ENCODE assay signal across 8 cellular contexts in the genomic region with DNA sequence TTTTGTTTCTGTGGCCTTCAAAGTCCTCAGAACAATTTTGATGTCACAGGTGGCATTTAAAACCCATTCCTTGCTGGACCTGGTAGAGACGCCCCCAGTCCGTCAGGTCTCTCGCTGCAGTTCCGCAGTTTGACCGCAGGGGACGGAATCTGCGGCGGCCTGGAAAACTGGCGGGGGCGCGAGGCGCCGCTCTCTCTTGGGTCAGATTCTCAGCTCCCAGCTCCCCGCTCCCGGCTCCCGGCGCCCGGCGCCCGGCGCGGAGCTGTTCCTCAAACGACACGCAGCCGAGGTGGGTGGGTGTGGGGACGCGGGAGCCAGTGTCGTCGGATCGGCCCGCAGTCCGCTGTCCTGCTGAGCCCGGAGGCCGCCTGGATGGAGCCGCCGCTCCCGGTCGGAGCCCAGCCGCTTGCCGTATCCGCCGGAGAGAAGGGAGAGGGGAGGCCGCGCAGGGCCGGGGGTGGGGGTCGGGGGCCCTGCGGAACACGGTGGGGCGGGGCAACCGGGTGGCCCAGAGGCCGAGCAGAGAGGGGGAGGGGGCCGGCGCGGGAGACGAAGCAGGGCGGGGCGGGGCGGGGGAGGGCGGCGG. TPM values are rescaled to one million over a fixed set of nuclear protein-coding genes. Genes with fewer than 3 reads are reported as not detected.
DNase-seq lines count a peak whose midpoint lies in the region; ATAC-seq and TF ChIP-seq lines count a peak whose summit lies in the region.

TSS of gene OCRL (plus strand) at position 192 of the 586 bp plus-strand sequence. CDS start at position 373, 181 bp downstream.

- H3K9me3 ChIP-seq in adrenal gland (replicated peaks in 1 of 3), result no peaks in the 10 kb centered on the region

- intact Hi-C loops in adrenal gland (cut with DNase I), result no loop called here
- intact Hi-C loops in left cardiac atrium (cut with DNase I), result no loop called here
- intact Hi-C loops in posterior vena cava (cut with DNase I), result no loop called here

- TF ChIP-seq CTCF in GM10248 (IDR thresholded peaks at IDR 0.05; ENCODE audit: control extremely low read depth, extremely low read depth, low read depth, missing control alignments) (peak; percentile 65), LNCAP (IDR thresholded peaks at IDR 0.05) (peak; percentile 53), adrenal gland (IDR thresholded peaks at IDR 0.05) (peak; percentile 59 to 78 (median 72))

- peak within 1 kb of the TSS in 3 of 4 donors; percentile 48 to 77 (median 53) for H3K4me3 ChIP-seq in adrenal gland

- TF ChIP-seq POLR2A in adrenal gland (IDR thresholded peaks at IDR 0.05), result peak; percentile 13 to 46

- no peaks in the 10 kb centered on the region for H3K4me1 ChIP-seq in adrenal gland (replicated peaks in 1 of 2)

- H3K27ac ChIP-seq in adrenal gland, result peak within 1 kb of the TSS in 4 of 5 donors; percentile 68 to 85 (median 77)

- WGBS in adrenal gland, 4 donors, result 0 to 35% (median 14%) methylated on average over 31 to 36 of the region's 60 CpGs; no CpG with 5 or more reads in 1 of the 4 donors

- CTCF ChIA-PET in GM10248 (lab: Yijun Ruan, JAX), result interaction anchor here (0.7 to 1.6 kb wide), 2 partner anchors 22 to 32 kb away, joined by 3 to 4 read pairs; no protein-coding TSS in a partner anchor

- POLR2A ChIA-PET in GM10248 (lab: Yijun Ruan, JAX), result no interaction called here

- no peaks in the 10 kb centered on the region for H3K27me3 ChIP-seq in adrenal gland

- H3K36me3 ChIP-seq in adrenal gland (replicated peaks in 1 of 2), result no peaks in the 10 kb centered on the region

- peak; percentile 71 for DNase-seq in GM10248 (ENCODE audit: extremely low spot score)
- peak; percentile 41 for DNase-seq in H4 (ENCODE audit: low spot score)
- DNase-seq in SK-N-DZ (ENCODE audit: low spot score), result peak; percentile 70
- peak; percentile 67 to 84 (median 71) for DNase-seq in adrenal gland
- DNase-seq in left cardiac atrium, result peak; percentile 71
- DNase-seq in posterior vena cava (ENCODE audit: low spot score), result peak; percentile 91
- DNase-seq in 8988T, result no peak

- peak; percentile 89 to 97 for ATAC-seq in left cardiac atrium

RNA-seq across cellular contexts. Expression of gene OCRL, which starts in this region (rescaled TPM):
- 17.7 and 18.5 TPM in 2 replicates for total RNA-seq in H4 (2014; rRNA removed; shearing (Covaris generic))
- polyA plus RNA-seq in SK-N-DZ (2014; cell fraction: cytosol; rRNA removed), result 13.8 and 18.2 TPM in 2 replicates
- 21.5 and 33.3 TPM in 2 replicates for polyA plus RNA-seq in SK-N-DZ (2014; cell fraction: nucleus; rRNA removed)
- 10 to 100 TPM; 28.7 to 48.6 (median 34.3) TPM for total RNA-seq in adrenal gland
- 10 to 100 TPM; 24.2 to 48.4 (median 36.7) TPM for polyA plus RNA-seq in adrenal gland
- total RNA-seq in left cardiac atrium, result 10 to 100 TPM; 12.7 to 17.3 TPM
- total RNA-seq in posterior vena cava, result 10 to 100 TPM; 24.8 to 25.6 TPM
